Comparison of ENCODE assay signal across 8 cellular contexts in the genomic region with DNA sequence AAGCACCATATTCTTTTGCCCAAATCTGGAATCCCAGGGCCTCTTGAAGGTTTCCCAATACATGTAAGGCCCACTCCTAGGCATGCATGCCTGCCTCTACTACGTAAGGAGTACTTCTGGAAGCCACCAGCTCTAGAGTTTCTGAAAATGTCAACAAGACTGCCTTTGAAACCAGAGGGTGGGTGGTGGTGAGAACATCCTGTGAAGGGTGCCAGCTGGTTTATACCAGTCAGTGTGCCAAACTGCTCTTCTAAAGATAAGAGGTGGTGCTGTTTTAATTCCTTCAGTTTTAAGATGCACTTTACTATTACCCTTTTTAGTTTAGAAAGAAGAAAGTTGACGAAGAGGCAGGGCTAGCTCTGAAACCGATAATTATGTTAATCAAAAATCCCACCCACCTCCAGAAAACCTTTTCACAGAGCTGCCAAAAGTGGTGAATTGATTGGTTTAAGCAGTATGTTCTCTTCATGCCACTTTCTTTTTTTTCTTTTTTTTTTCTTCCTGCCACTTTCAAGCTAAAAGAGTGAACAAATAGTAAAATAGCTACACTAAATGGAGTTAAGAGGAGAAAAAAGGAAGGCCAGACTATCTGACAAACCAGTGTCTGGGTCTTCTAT. TPM values are rescaled to one million over a fixed set of nuclear protein-coding genes. Genes with fewer than 3 reads are reported as not detected.
A peak's percentile ranks its signal among the peaks of the same experiment; 100 is the strongest.
DNase-seq lines count a peak whose midpoint lies in the region; ATAC-seq and TF ChIP-seq lines count a peak whose summit lies in the region.

No MANE protein-coding gene starts in this region.

- no peak for TF ChIP-seq EP300 in esophagus muscularis mucosa (IDR thresholded peaks at IDR 0.05)

- no peaks in the 10 kb centered on the region for H3K27me3 ChIP-seq in lung (ENCODE audit: control insufficient read depth, insufficient read depth)
- no peaks in the 10 kb centered on the region for H3K27me3 ChIP-seq in tibial artery
- no peaks in the 10 kb centered on the region for H3K27me3 ChIP-seq in esophagus muscularis mucosa

- TF ChIP-seq CTCF in lung (IDR thresholded peaks at IDR 0.05; ENCODE audit: control extremely low read depth, extremely low read depth) (no peak), tibial artery (IDR thresholded peaks at IDR 0.05) (no peak), esophagus muscularis mucosa (IDR thresholded peaks at IDR 0.05) (no peak)

- H3K9me3 ChIP-seq in lung (ENCODE audit: control insufficient read depth in 2 of 2, insufficient read depth in 1 of 2, low read length in 1 of 2): no peaks in the 10 kb centered on the region
- H3K9me3 ChIP-seq in tibial artery: no peaks in the 10 kb centered on the region
- H3K9me3 ChIP-seq in esophagus muscularis mucosa: no peaks in the 10 kb centered on the region

- DNase-seq in activated CD8-positive, alpha-beta memory T cell treated with anti-CD3 and anti-CD28 coated beads, Interleukin-2, amount 50 U/mL, for 4 hours: peak; percentile 44
- DNase-seq in lung (ENCODE audit: low spot score) (peak; percentile 77), tibial artery (no peak), esophagus muscularis mucosa (ENCODE audit: extremely low spot score) (no peak), NCI-H82 treated with DMSO at 0.1 percent for 48 hours (lab: John Stamatoyannopoulos, UW; ENCODE audit: unreplicated experiment) (no peak)

- intact Hi-C loops in tibial artery (cut with DNase I; ENCODE audit: low total_unique reads) (no loop called here), esophagus muscularis mucosa (cut with DNase I) (no loop called here)

- H3K27ac ChIP-seq in lung (ENCODE audit: low read depth in 1 of 2, low read length in 1 of 2) (no peak overlapping the region), temporal lobe (ENCODE audit: low read depth, low read length) (peak overlapping the region; percentile 25), tibial artery (no peak overlapping the region), esophagus muscularis mucosa (replicated peaks in 1 of 4) (no peak overlapping the region)

- H3K4me3 ChIP-seq in lung (no peak overlapping the region), tibial artery (no peak overlapping the region), esophagus muscularis mucosa (no peak overlapping the region)

- H3K4me1 ChIP-seq in lung (ENCODE audit: control insufficient read depth in 2 of 2, insufficient read depth in 2 of 2, low read length in 2 of 2) (no peaks in the 10 kb centered on the region), tibial artery (no peaks in the 10 kb centered on the region), esophagus muscularis mucosa (no peaks in the 10 kb centered on the region)

- ATAC-seq in HG03064 (IDR thresholded peaks at IDR 0.05; ENCODE audit: low read depth, unreplicated experiment) (peak; percentile 73), lung (ENCODE audit: insufficient read depth, low FRiP score) (peak; percentile 84), HG02610 (IDR thresholded peaks at IDR 0.05; ENCODE audit: unreplicated experiment) (no peak)

- 69 to 84% methylated on average over 3 of the region's 3 CpGs for WGBS in lung, 2 donors
- 98% methylated on average over 3 of the region's 3 CpGs for WGBS in esophagus muscularis mucosa

- no peak for TF ChIP-seq POLR2A in esophagus muscularis mucosa (IDR thresholded peaks at IDR 0.05; ENCODE audit: low read depth)

- H3K36me3 ChIP-seq in lung (ENCODE audit: control insufficient read depth in 2 of 2, insufficient read depth in 2 of 2, low read length in 2 of 2) (no peaks in the 10 kb centered on the region), tibial artery (no peaks in the 10 kb centered on the region), esophagus muscularis mucosa (peaks cover 0 to 6% (median 0%) of the 10 kb centered on the region in 4 donors)

RNA-seq across cellular contexts. Expression of gene WDR89, which starts 8.8 kb away (rescaled TPM):
- total RNA-seq in lung (10 to 100 TPM; 10.1 to 17.9 TPM), temporal lobe (22.4 TPM), esophagus muscularis mucosa (1 to 10 TPM; 4.5 to 9.6 (median 6.9) TPM)
- 1 to 10 TPM; 7.0 to 7.4 TPM for polyA plus RNA-seq in lung

Comparison
In these comparisons a context has a peak if more than half of its experiments do, and no peak if none do; other contexts are left out.
1. DNase-seq: peak in activated CD8-positive, alpha-beta memory T cell treated with anti-CD3 and anti-CD28 coated beads, Interleukin-2, amount 50 U/mL, for 4 hours (single experiment) and lung (single experiment); none in tibial artery (0 of 2), esophagus muscularis mucosa (single experiment) and NCI-H82 treated with DMSO at 0.1 percent for 48 hours (single experiment).